In the genomic region with DNA sequence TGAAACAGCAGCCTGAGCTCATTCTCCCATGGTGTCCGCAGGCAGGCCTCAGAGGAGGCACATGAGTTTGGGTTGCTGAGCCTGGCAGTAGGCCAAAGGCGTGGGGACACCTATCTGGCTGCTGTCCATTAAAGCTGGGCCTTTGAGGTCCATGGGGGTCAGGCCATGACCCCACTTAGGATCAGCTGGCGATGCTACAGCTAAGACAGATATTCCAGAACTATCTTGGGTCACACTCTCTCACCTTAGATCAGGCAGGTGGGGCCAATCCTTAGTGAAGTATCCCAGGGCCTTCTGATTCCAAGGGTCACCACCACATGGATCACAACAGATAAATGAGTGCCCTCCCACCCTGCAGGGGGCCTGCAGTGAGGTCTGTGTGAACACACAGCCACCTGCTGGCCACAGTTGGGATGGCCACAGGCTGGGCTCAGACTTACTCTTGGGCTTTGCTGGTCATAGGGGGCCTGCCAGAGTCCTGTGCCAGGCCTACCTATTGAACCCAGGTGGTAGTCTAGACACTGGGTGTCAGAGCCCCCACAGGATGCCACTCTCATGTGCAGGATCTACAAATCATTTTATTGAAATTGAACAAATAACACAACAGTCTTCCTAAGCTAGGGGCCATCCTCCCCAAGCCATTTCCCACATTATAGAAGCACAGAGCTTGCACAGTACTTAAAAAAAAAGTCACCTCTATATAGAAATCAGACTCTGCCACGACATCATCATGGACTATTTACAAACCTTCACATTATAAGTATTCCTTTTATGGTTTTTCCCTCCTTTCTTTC, we compare ENCODE assay signal across 8 cellular contexts. TPM values are rescaled to one million over a fixed set of nuclear protein-coding genes. Genes with fewer than 3 reads are reported as not detected.
A peak's percentile ranks its signal among the peaks of the same experiment; 100 is the strongest.
DNase-seq lines count a peak whose midpoint lies in the region; ATAC-seq and TF ChIP-seq lines count a peak whose summit lies in the region.

No MANE protein-coding gene starts in this region.

- no peak overlapping the region for H3K4me3 ChIP-seq in fibroblast of villous mesenchyme (ENCODE audit: low read depth, low read length)

- DNase-seq in HK-2 (ENCODE audit: unreplicated experiment) = peak; percentile 59
- DNase-seq in RPMI7951 (ENCODE audit: low read depth) = peak; percentile 66
- peak; percentile 68 for DNase-seq in activated naive CD4-positive, alpha-beta T cell treated with Interleukin-2 at 50 U/mL for 16 hours
- DNase-seq in fibroblast of villous mesenchyme (ENCODE audit: low read depth) = peak; percentile 64
- DNase-seq in osteocyte (ENCODE audit: extremely low spot score, unreplicated experiment) = peak; percentile 92
- no peak for DNase-seq in NCI-H2029 treated with DMSO at 0.1 percent for 48 hours (lab: John Stamatoyannopoulos, UW)

- H3K9me3 Mint-ChIP-seq in osteocyte (ENCODE audit: unreplicated experiment) = no peaks in the 10 kb centered on the region

- no peak for ATAC-seq in HG03280 (IDR thresholded peaks at IDR 0.05; ENCODE audit: unreplicated experiment)

- H3K27ac ChIP-seq in C4-2B = no peak overlapping the region

- no peak overlapping the region for H3K27ac Mint-ChIP-seq in osteocyte (ENCODE audit: unreplicated experiment)

- no peaks in the 10 kb centered on the region for H3K27me3 Mint-ChIP-seq in osteocyte (ENCODE audit: unreplicated experiment)

- H3K36me3 Mint-ChIP-seq in osteocyte (ENCODE audit: unreplicated experiment) = no peaks in the 10 kb centered on the region

- TF ChIP-seq CTCF in C4-2B (conservative IDR thresholded peaks at IDR 0.05) (peak; percentile 87), fibroblast of villous mesenchyme (IDR thresholded peaks at IDR 0.05; ENCODE audit: insufficient read depth, low read depth, low read length) (peak; percentile 91), osteocyte (IDR thresholded peaks at IDR 0.05) (peak; percentile 86)

- peaks cover 35% of the 10 kb centered on the region for H3K4me1 Mint-ChIP-seq in osteocyte (ENCODE audit: unreplicated experiment)

- no peak overlapping the region for H3K4me3 Mint-ChIP-seq in osteocyte (ENCODE audit: unreplicated experiment)

RNA-seq across cellular contexts. Expression of a gene that starts 2.0 kb away (rescaled TPM):
- 42.2 and 52.3 TPM in 2 replicates for total RNA-seq in RPMI7951 (2014; rRNA removed; shearing (Covaris generic))
- total RNA-seq in fibroblast of villous mesenchyme (49.6 and 69.1 TPM in 2 replicates), osteocyte (34.1 and 37.0 TPM in 2 replicates)

RNA-seq across cellular contexts. Expression of a gene that starts 3.5 kb away (rescaled TPM):
- total RNA-seq in RPMI7951 (2014; rRNA removed; shearing (Covaris generic)) = 26.8 and 33.7 TPM in 2 replicates
- total RNA-seq in fibroblast of villous mesenchyme (17.7 and 22.0 TPM in 2 replicates), osteocyte (16.9 and 18.3 TPM in 2 replicates)

RNA-seq across cellular contexts. Expression of a gene that starts 16.1 kb away (rescaled TPM):
- total RNA-seq in RPMI7951 (2014; rRNA removed; shearing (Covaris generic)) = 51.7 and 77.8 TPM in 2 replicates
- total RNA-seq in fibroblast of villous mesenchyme (34.8 and 36.3 TPM in 2 replicates), osteocyte (12.8 and 13.7 TPM in 2 replicates)

RNA-seq across cellular contexts. Expression of a gene that starts 21.0 kb away (rescaled TPM):
- total RNA-seq in RPMI7951 (2014; rRNA removed; shearing (Covaris generic)) = 2.9 and 5.2 TPM in 2 replicates
- total RNA-seq in fibroblast of villous mesenchyme = 0.97 and 1.3 TPM in 2 replicates
- 0.50 and 1.6 TPM in 2 replicates for total RNA-seq in osteocyte

RNA-seq across cellular contexts. Expression of a gene that starts 21.2 kb away (rescaled TPM):
- total RNA-seq in RPMI7951 (2014; rRNA removed; shearing (Covaris generic)) = 0.29 and 0.72 TPM in 2 replicates
- 1.6 and 2.6 TPM in 2 replicates for total RNA-seq in fibroblast of villous mesenchyme
- 0.60 and 0.83 TPM in 2 replicates for total RNA-seq in osteocyte
